In genomic region chr20:50629675-50630055, GRCh38 we compare ENCODE assay signal across 1 cellular context.
TF ChIP-seq lines count a peak whose summit lies in the region.

No MANE protein-coding gene starts in this region.

TF ChIP-seq in IMR-90, 13 proteins besides CTCF, POLR2A, EP300 and RAD21 (continued from another document):
- no peak for TF ChIP-seq SMC3 (IDR thresholded peaks at IDR 0.05; ENCODE audit: low read depth, low read length)
- TF ChIP-seq RCOR1 (IDR thresholded peaks at IDR 0.05; ENCODE audit: insufficient replicate concordance, low read length): no peak
- no peak for TF ChIP-seq MAFK (IDR thresholded peaks at IDR 0.05; ENCODE audit: low read depth, low read length)
- TF ChIP-seq MXI1 (IDR thresholded peaks at IDR 0.05; ENCODE audit: borderline replicate concordance, low read depth, low read length): no peak
- no peak for TF ChIP-seq RFX5 (IDR thresholded peaks at IDR 0.05; ENCODE audit: low read depth, low read length)
- no peak for TF ChIP-seq NFE2L2 (IDR thresholded peaks at IDR 0.05; ENCODE audit: low read depth, low read length)
- no peak for TF ChIP-seq MAZ (IDR thresholded peaks at IDR 0.05; ENCODE audit: borderline replicate concordance, low read depth, low read length)
- no peak for TF ChIP-seq ELK1 (IDR thresholded peaks at IDR 0.05; ENCODE audit: borderline replicate concordance, low read depth, low read length)
